ENCODE assay signal across 13 cellular contexts in the genomic region with DNA sequence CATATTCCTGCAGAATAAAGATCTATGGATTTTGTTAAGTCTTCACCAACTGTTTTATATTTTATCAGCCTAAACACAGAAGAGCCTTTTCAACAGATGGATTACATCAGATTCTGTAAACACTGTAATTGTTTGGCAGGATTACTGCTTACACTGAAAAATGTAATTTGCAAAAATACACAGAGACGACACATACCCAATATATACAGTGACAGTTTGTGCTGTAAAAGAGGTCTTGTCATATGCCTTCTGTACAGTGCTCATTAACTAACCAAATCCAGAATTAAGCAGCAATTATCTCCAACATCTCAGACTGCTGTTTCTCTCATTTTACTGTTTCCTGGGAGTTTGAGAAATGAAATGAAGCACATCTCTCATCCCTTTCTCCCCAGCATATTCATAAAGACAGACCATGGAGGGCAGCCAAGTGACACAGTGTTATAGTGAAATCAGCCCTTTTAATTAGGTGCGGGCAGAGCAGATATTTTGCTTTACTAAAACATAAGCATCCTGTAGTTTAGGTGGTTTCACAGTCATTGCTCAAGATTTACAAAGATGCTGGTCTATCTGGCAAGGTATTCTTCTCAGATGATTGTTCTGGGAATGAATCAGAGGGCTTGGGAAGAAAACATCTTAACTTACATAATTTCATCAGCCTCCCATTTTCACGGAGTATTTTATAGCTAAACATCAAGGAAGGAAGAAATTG.
DNase-seq lines count a peak whose midpoint lies in the region; ATAC-seq and TF ChIP-seq lines count a peak whose summit lies in the region.
"Had no signal": no experiment of that assay in that cellular context is flagged by ENCODE, and none has a peak within 500 bp of the region (broad histone marks: within the 10 kb centered on the region; RNA-seq: fewer than 3 reads in every experiment).

No MANE protein-coding gene starts in this region.

- H3K27me3 ChIP-seq in testis, result no peaks in the 10 kb centered on the region
- no peaks in the 10 kb centered on the region for H3K27me3 ChIP-seq in right atrium auricular region
- H3K27me3 ChIP-seq: upper lobe of left lung had no signal

- intact Hi-C loops in testis (cut with DNase I; ENCODE audit: low total_unique reads), result no loop called here

- TF ChIP-seq POLR2A in testis (IDR thresholded peaks at IDR 0.05), result no peak
- no peak for TF ChIP-seq POLR2A in GM18505 (IDR thresholded peaks at IDR 0.05; ENCODE audit: borderline replicate concordance, extremely low read depth, insufficient read depth, insufficient read length)

- H3K36me3 ChIP-seq in HEK293 (ENCODE audit: control insufficient read depth in 2 of 2, insufficient read depth in 1 of 2, low read length in 2 of 2) (no peaks in the 10 kb centered on the region), testis (ENCODE audit: low read depth, missing control alignments) (no peaks in the 10 kb centered on the region), right atrium auricular region (no peaks in the 10 kb centered on the region)
- H3K36me3 ChIP-seq: upper lobe of left lung had no signal

- CTCF ChIA-PET in HEK293 (lab: Yijun Ruan, JAX), result interaction anchor here (0.6 to 0.7 kb wide), 2 partner anchors 17 to 132 kb away, joined by 3 read pairs; no protein-coding TSS in a partner anchor

- H3K27ac ChIP-seq in HEK293 (ENCODE audit: extremely low read depth, low read depth, low read length) (no peak overlapping the region), testis (no peak overlapping the region), right atrium auricular region (no peak overlapping the region)
- H3K27ac ChIP-seq: KMS-11, upper lobe of left lung had no signal

- DNase-seq in AG08396 (ENCODE audit: low spot score) (peak; percentile 32), astrocyte of the hippocampus (ENCODE audit: low read depth, low spot score) (peak; percentile 54), kidney glomerular epithelial cell (lab: John Stamatoyannopoulos, UW) (peak; percentile 26), testis (no peak), right atrium auricular region (ENCODE audit: low spot score) (no peak), NCI-H2171 treated with DMSO at 0.1 percent for 48 hours (lab: John Stamatoyannopoulos, UW) (no peak)
- DNase-seq: activated CD8-positive, alpha-beta memory T cell treated with anti-CD3 and anti-CD28 coated beads, Interleukin-2, amount 10 ng/mL, durations not matched to agents 7 days and 5 days; DMS79; midbrain; upper lobe of left lung had no signal

- no peaks in the 10 kb centered on the region for H3K9me3 ChIP-seq in HEK293 (ENCODE audit: control insufficient read depth, insufficient read depth, low read depth, low read length)
- H3K9me3 ChIP-seq in testis, result no peaks in the 10 kb centered on the region
- no peaks in the 10 kb centered on the region for H3K9me3 ChIP-seq in right atrium auricular region
- H3K9me3 ChIP-seq: upper lobe of left lung had no signal

- no peak for TF ChIP-seq CTCF in HEK293 (tag by site-specific recombination; IDR thresholded peaks at IDR 0.05)
- no peak for TF ChIP-seq CTCF in testis (IDR thresholded peaks at IDR 0.05)
- TF ChIP-seq CTCF in right atrium auricular region (IDR thresholded peaks at IDR 0.05), result no peak

- ATAC-seq in GM18505 (IDR thresholded peaks at IDR 0.05; ENCODE audit: unreplicated experiment), result no peak
- ATAC-seq: activated CD8-positive, alpha-beta memory T cell treated with anti-CD3 and anti-CD28 coated beads, Interleukin-2, amount 10 ng/mL, durations not matched to agents 7 days and 5 days had no signal

- POLR2A ChIA-PET in HEK293 (lab: Yijun Ruan, JAX), result no interaction called here

- H3K4me3 ChIP-seq in HEK293 (ENCODE audit: low read depth, low read length), result no peak overlapping the region
- no peak overlapping the region for H3K4me3 ChIP-seq in testis
- H3K4me3 ChIP-seq in right atrium auricular region, result no peak overlapping the region
- H3K4me3 ChIP-seq: upper lobe of left lung had no signal

- H3K4me1 ChIP-seq in HEK293 (ENCODE audit: control insufficient read depth, insufficient read depth, low read length), result no peaks in the 10 kb centered on the region
- H3K4me1 ChIP-seq in testis, result no peaks in the 10 kb centered on the region
- no peaks in the 10 kb centered on the region for H3K4me1 ChIP-seq in right atrium auricular region

- 47 to 49% methylated on average over 3 of the region's 3 CpGs for WGBS in testis, 2 donors

TF ChIP-seq in HEK293, 187 proteins besides CTCF, POLR2A, EP300 and RAD21:
- no peak for TF ChIP-seq REST (tag by site-specific recombination; IDR thresholded peaks at IDR 0.05)
- TF ChIP-seq, protein P1, sequence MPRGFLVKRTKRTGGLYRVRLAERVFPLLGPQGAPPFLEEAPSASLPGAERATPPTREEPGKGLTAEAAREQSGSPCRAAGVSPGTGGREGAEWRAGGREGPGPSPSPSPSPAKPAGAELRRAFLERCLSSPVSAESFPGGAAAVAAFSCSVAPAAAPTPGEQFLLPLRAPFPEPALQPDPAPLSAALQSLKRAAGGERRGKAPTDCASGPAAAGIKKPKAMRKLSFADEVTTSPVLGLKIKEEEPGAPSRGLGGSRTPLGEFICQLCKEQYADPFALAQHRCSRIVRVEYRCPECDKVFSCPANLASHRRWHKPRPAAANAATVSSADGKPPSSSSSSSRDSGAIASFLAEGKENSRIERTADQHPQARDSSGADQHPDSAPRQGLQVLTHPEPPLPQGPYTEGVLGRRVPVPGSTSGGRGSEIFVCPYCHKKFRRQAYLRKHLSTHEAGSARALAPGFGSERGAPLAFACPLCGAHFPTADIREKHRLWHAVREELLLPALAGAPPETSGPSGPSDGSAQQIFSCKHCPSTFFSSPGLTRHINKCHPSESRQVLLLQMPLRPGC (tag by site-specific recombination; IDR thresholded peaks at IDR 0.05), result no peak
- TF ChIP-seq, protein P2, sequence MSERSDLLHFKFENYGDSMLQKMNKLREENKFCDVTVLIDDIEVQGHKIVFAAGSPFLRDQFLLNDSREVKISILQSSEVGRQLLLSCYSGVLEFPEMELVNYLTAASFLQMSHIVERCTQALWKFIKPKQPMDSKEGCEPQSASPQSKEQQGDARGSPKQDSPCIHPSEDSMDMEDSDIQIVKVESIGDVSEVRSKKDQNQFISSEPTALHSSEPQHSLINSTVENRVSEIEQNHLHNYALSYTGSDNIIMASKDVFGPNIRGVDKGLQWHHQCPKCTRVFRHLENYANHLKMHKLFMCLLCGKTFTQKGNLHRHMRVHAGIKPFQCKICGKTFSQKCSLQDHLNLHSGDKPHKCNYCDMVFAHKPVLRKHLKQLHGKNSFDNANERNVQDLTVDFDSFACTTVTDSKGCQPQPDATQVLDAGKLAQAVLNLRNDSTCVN (tag by site-specific recombination; optimal IDR thresholded peaks at IDR 0.05), result no peak
- TF ChIP-seq, protein P3, sequence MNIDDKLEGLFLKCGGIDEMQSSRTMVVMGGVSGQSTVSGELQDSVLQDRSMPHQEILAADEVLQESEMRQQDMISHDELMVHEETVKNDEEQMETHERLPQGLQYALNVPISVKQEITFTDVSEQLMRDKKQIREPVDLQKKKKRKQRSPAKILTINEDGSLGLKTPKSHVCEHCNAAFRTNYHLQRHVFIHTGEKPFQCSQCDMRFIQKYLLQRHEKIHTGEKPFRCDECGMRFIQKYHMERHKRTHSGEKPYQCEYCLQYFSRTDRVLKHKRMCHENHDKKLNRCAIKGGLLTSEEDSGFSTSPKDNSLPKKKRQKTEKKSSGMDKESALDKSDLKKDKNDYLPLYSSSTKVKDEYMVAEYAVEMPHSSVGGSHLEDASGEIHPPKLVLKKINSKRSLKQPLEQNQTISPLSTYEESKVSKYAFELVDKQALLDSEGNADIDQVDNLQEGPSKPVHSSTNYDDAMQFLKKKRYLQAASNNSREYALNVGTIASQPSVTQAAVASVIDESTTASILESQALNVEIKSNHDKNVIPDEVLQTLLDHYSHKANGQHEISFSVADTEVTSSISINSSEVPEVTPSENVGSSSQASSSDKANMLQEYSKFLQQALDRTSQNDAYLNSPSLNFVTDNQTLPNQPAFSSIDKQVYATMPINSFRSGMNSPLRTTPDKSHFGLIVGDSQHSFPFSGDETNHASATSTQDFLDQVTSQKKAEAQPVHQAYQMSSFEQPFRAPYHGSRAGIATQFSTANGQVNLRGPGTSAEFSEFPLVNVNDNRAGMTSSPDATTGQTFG (tag by site-specific recombination; IDR thresholded peaks at IDR 0.05; ENCODE audit: borderline replicate concordance), result no peak
- 0 out of 2 replicates have a peak, but pooled peaks have one; percentile 25 for TF ChIP-seq ZNF335 (tag by site-specific recombination; conservative IDR thresholded peaks at IDR 0.05)
- peak; percentile 55 for TF ChIP-seq SCRT2 (tag by site-specific recombination; IDR thresholded peaks at IDR 0.05)
TF ChIP-seq in HEK293: peak in this region for 2.

Comparison
In these comparisons a context has a peak if more than half of its experiments do, and no peak if none do; other contexts are left out.
1. DNase-seq: peak in AG08396 (single experiment), astrocyte of the hippocampus (single experiment) and kidney glomerular epithelial cell (single experiment); none in testis (single experiment), right atrium auricular region (single experiment) and NCI-H2171 treated with DMSO at 0.1 percent for 48 hours (single experiment).